1 cellular context compared by ENCODE assay signal in genomic region chr19:45403781-45404556, GRCh38.
TF ChIP-seq lines count a peak whose summit lies in the region.

No MANE protein-coding gene starts in this region.

TF ChIP-seq in HEK293, 187 proteins besides CTCF, POLR2A, EP300 and RAD21 (continued from another document):
- TF ChIP-seq TSHZ1 (tag by site-specific recombination; IDR thresholded peaks at IDR 0.05; ENCODE audit: borderline replicate concordance) (no peak), ZNF529 (tag by site-specific recombination; IDR thresholded peaks at IDR 0.05; ENCODE audit: insufficient replicate concordance) (no peak), ZNF280D (tag by site-specific recombination; IDR thresholded peaks at IDR 0.05) (no peak), ZNF645 (tag by site-specific recombination; IDR thresholded peaks at IDR 0.05) (no peak), ZNF791 (tag by site-specific recombination; IDR thresholded peaks at IDR 0.05) (no peak), ZNF350 (tag by site-specific recombination; IDR thresholded peaks at IDR 0.05) (no peak), EGR2 (tag by site-specific recombination; IDR thresholded peaks at IDR 0.05; ENCODE audit: low read depth) (peak; percentile 67; the same call in 1 of the 2 replicates), PRDM10 (tag by site-specific recombination; IDR thresholded peaks at IDR 0.05) (peak; percentile 30; the same call in 1 of the 2 replicates), ZNF76 (tag by site-specific recombination; IDR thresholded peaks at IDR 0.05; ENCODE audit: borderline replicate concordance, low read depth) (0 out of 2 replicates have a peak, but pooled peaks have one; percentile 14)
